9 cellular contexts compared by ENCODE assay signal in genomic region chr4:2598661-2599654, GRCh38.
A peak's percentile ranks its signal among the peaks of the same experiment; 100 is the strongest.
DNase-seq lines count a peak whose midpoint lies in the region; ATAC-seq, FAIRE-seq and TF ChIP-seq lines count a peak whose summit lies in the region.
"Had no signal": no experiment of that assay in that cellular context is flagged by ENCODE, and none has a peak within 500 bp of the region (broad histone marks: within the 10 kb centered on the region; RNA-seq: fewer than 3 reads in every experiment).

No MANE protein-coding gene starts in this region.

- H3K9ac ChIP-seq in GM12878 (ENCODE audit: control insufficient read depth, insufficient read depth, low read length) = 0 out of 2 replicates have a peak overlapping the region, but pooled peaks have one; percentile 25
- H3K9ac ChIP-seq in mammary epithelial cell (ENCODE audit: insufficient read depth, low read length) = no peak overlapping the region
- H3K9ac ChIP-seq: KMS-11 had no signal

- in situ Hi-C loops in GM12878 (cut with MboI) (no loop called here), mammary epithelial cell (cut with MboI; ENCODE audit: low sequenced_read_pairs in 2 of 2) (no loop called here)

- POLR2A ChIA-PET in GM12878 (lab: Charles Lee) = interaction anchor here (0.6 to 1.0 kb wide), 6 partner anchors 61 to 358 kb away, joined by 3 to 6 read pairs (median 3); no protein-coding TSS in a partner anchor

- DNase-seq in GM12864 (ENCODE audit: low read depth) (peak; percentile 46), GM12878 (ENCODE audit: low read depth, low spot score) (peak; percentile 66), mucosa of descending colon (peak in 1 of 3 donors; percentile 9), esophagus squamous epithelium (lab: John Stamatoyannopoulos, UW) (no peak), mammary epithelial cell (no peak)
- DNase-seq in stimulated activated CD4-positive, alpha-beta T cell treated with anti-CD3 and anti-CD28 coated beads, Interleukin-4, amount 100 ng/mL, for 1 hour = no peak

- peak; percentile 57; the same call in 1 of the 2 replicates for TF ChIP-seq RAD21 in GM12878 (IDR thresholded peaks at IDR 0.05; ENCODE audit: insufficient read depth, low read depth, low read length)

- H4K20me1 ChIP-seq in GM12878 (ENCODE audit: control insufficient read depth, insufficient read depth) (no peaks in the 10 kb centered on the region), mammary epithelial cell (ENCODE audit: insufficient read depth, low read length) (peaks cover 2% of the 10 kb centered on the region)

- no peaks in the 10 kb centered on the region for H3K9me3 ChIP-seq in GM12878 (replicated peaks; ENCODE audit: control insufficient read depth, insufficient read depth, low read length)
- no peaks in the 10 kb centered on the region for H3K9me3 ChIP-seq in mucosa of descending colon
- H3K9me3 ChIP-seq in esophagus squamous epithelium = no peaks in the 10 kb centered on the region
- H3K9me3 ChIP-seq in mammary epithelial cell (replicated peaks; ENCODE audit: insufficient read depth, low read length) = no peaks in the 10 kb centered on the region

- dilution Hi-C loops in mammary epithelial cell (cut with HindIII; ENCODE audit: low sequenced_read_pairs) = no loop called here

- WGBS in GM12878 (ENCODE audit: insufficient coverage, insufficient replicate concordance, low lambda C conversion rate, missing lambda C conversion rate) = 18% methylated on average over 16 of the region's 16 CpGs
- 54 to 60% methylated on average over 11 to 13 of the region's 16 CpGs for WGBS in esophagus squamous epithelium, 2 donors
- WGBS in mammary epithelial cell (ENCODE audit: low coverage, missing lambda C conversion rate) = 77% methylated on average over 16 of the region's 16 CpGs

- H3K4me1 ChIP-seq in GM12878 (ENCODE audit: control insufficient read depth, insufficient read depth, low read length) (peaks cover 49% of the 10 kb centered on the region), mucosa of descending colon (ENCODE audit: low read depth) (peaks cover 15% of the 10 kb centered on the region), esophagus squamous epithelium (peaks cover 0 to 57% (median 21%) of the 10 kb centered on the region in 3 donors), mammary epithelial cell (ENCODE audit: insufficient read depth, low read length) (no peaks in the 10 kb centered on the region)

- CTCF ChIA-PET in GM12878 (lab: Yijun Ruan, JAX) (interaction anchor here (0.6 to 1.5 kb wide), 15 partner anchors 17 to 355 kb away, joined by 3 to 7 read pairs (median 4); no protein-coding TSS in a partner anchor), mammary epithelial cell (lab: Charles Lee; ENCODE audit: low non-redundant PET) (no interaction called here)

- TF ChIP-seq CTCF in GM12864 (IDR thresholded peaks at IDR 0.05; ENCODE audit: low read depth, low read length, missing control alignments) (peak; percentile 66), GM12878 (IDR thresholded peaks at IDR 0.05 in 2 of 3, conservative IDR thresholded peaks at IDR 0.05 in 1 of 3; ENCODE audit: control insufficient read depth in 2 of 3, extremely low read depth in 1 of 3, insufficient read depth in 1 of 3, low read depth in 3 of 3, low read length in 3 of 3) (peak; percentile 57 to 60 (median 59); a peak in 5 of 6 replicates), mucosa of descending colon (IDR thresholded peaks at IDR 0.05) (no peak), esophagus squamous epithelium (IDR thresholded peaks at IDR 0.05) (no peak), mammary epithelial cell (conservative IDR thresholded peaks at IDR 0.05 in 1 of 2, IDR thresholded peaks at IDR 0.05 in 1 of 2; ENCODE audit: extremely low read depth in 1 of 2, insufficient read depth in 1 of 2, low read depth in 1 of 2, low read length in 2 of 2) (no peak)

- TF ChIP-seq POLR2A in GM12878 (IDR thresholded peaks at IDR 0.05; ENCODE audit: low read depth, low read length) = no peak
- TF ChIP-seq POLR2A in esophagus squamous epithelium (IDR thresholded peaks at IDR 0.05) = no peak

- H3K79me2 ChIP-seq in GM12878 (ENCODE audit: control insufficient read depth, insufficient read depth, low read length) (peaks cover 67% of the 10 kb centered on the region), mammary epithelial cell (ENCODE audit: insufficient read depth, low read length) (peaks cover 83% of the 10 kb centered on the region)

- SMC1A ChIA-PET in GM12878 (lab: Charles Lee; ENCODE audit: uncharacterized antibody, unreplicated experiment) = interaction anchor here (0.5 to 4.3 kb wide), 10 partner anchors 11 to 141 kb away, joined by 3 to 17 read pairs (median 4); partner anchors contain the start of gene RNF4

- peak in 1 of 2 experiments; percentile 25; a peak in 1 of 4 replicates for TF ChIP-seq EP300 in GM12878 (IDR thresholded peaks at IDR 0.05; ENCODE audit: borderline replicate concordance in 1 of 2, control insufficient read depth in 1 of 2, low read depth in 2 of 2, low read length in 2 of 2)

- FAIRE-seq in GM12878 (lab: Jason Lieb, UNC) = peak; percentile 75

- peaks cover 12% of the 10 kb centered on the region in 2 experiments; a peak in 3 of 4 replicates for H3K36me3 ChIP-seq in GM12878 (ENCODE audit: control insufficient read depth in 2 of 2, insufficient read depth in 2 of 2, low read length in 1 of 2)
- no peaks in the 10 kb centered on the region for H3K36me3 ChIP-seq in mucosa of descending colon (ENCODE audit: low read depth)
- peaks cover 0 to 49% (median 0%) of the 10 kb centered on the region in 3 donors for H3K36me3 ChIP-seq in esophagus squamous epithelium
- H3K36me3 ChIP-seq in mammary epithelial cell (ENCODE audit: insufficient read depth, low read length) = peaks cover 8% of the 10 kb centered on the region

- H3K27me3 ChIP-seq in GM12878 (replicated peaks in 1 of 2; ENCODE audit: control insufficient read depth in 2 of 2, insufficient read depth in 2 of 2, low read length in 1 of 2) = no peaks in the 10 kb centered on the region
- H3K27me3 ChIP-seq in esophagus squamous epithelium = no peaks in the 10 kb centered on the region
- H3K27me3 ChIP-seq in mammary epithelial cell (ENCODE audit: insufficient read depth, low read length) = no peaks in the 10 kb centered on the region

- BruUV-seq in GM12878 (replicated peaks; lab: Mats Ljungman, UMichigan) = TSS peak; percentile 54
- BruUV-seq in mammary epithelial cell (replicated peaks; lab: Mats Ljungman, UMichigan) = no TSS peak

- ATAC-seq in GM21390 (IDR thresholded peaks at IDR 0.05; ENCODE audit: unreplicated experiment) (peak; percentile 81), HG03575 (IDR thresholded peaks at IDR 0.05; ENCODE audit: extremely low read depth, insufficient number of reproducible peaks, low FRiP score, unreplicated experiment) (peak; percentile 50), GM12878 (peak; percentile 96), mucosa of descending colon (peak; percentile 64)

- H3K4me3 ChIP-seq in GM12864 (ENCODE audit: low read depth, low read length) (peak overlapping the region; percentile 9), GM12878 (peak overlapping the region; percentile 39), mucosa of descending colon (no peak overlapping the region), esophagus squamous epithelium (no peak overlapping the region), mammary epithelial cell (replicated peaks in 1 of 3; ENCODE audit: insufficient read depth in 1 of 3, low read depth in 2 of 3, low read length in 3 of 3) (no peak overlapping the region)

- H3K27ac ChIP-seq in GM12878 (ENCODE audit: control insufficient read depth, insufficient read depth) = peak overlapping the region; percentile 79
- H3K27ac ChIP-seq in esophagus squamous epithelium = peak overlapping the region in 1 of 4 donors; percentile 2
- no peak overlapping the region for H3K27ac ChIP-seq in mammary epithelial cell (ENCODE audit: insufficient read depth, low read depth, low read length)
- H3K27ac ChIP-seq: KMS-11 had no signal

- H2AFZ ChIP-seq in GM12878 (ENCODE audit: control insufficient read depth, low read depth, low read length) (no peak overlapping the region), mammary epithelial cell (ENCODE audit: low read depth, low read length) (no peak overlapping the region)

- intact Hi-C loops in GM12878 (cut with micrococcal nuclease; ENCODE audit: unreplicated experiment) = no loop called here
- intact Hi-C loops in mucosa of descending colon (cut with DNase I, micrococcal nuclease) = no loop called here
- intact Hi-C loops in esophagus squamous epithelium (cut with DNase I) = no loop called here
- intact Hi-C loops in mammary epithelial cell (cut with micrococcal nuclease) = no loop called here

- H3K4me2 ChIP-seq in GM12878 (ENCODE audit: control insufficient read depth, insufficient read depth) = peak overlapping the region; percentile 78
- no peak overlapping the region for H3K4me2 ChIP-seq in mammary epithelial cell (ENCODE audit: insufficient read depth, low read depth, low read length)
- H3K4me2 ChIP-seq: KMS-11 had no signal

- RAD21 ChIA-PET in GM12878 (lab: Charles Lee; ENCODE audit: unreplicated experiment) = interaction anchor here (0.7 to 2.9 kb wide), 10 partner anchors 24 to 365 kb away, joined by 3 to 15 read pairs (median 4); partner anchors contain the start of genes GRK4 and NOP14

TF ChIP-seq in GM12878, 131 proteins besides CTCF, POLR2A, EP300 and RAD21 (continues in another document):
- no peak for TF ChIP-seq YBX1 (IDR thresholded peaks at IDR 0.05)
- TF ChIP-seq IKZF1 (conservative IDR thresholded peaks at IDR 0.05) = peak; percentile 88
- peak; percentile 67 to 78 for TF ChIP-seq IKZF2 (IDR thresholded peaks at IDR 0.05)
- 0 out of 2 replicates have a peak, but pooled peaks have one; percentile 48 for TF ChIP-seq NBN (IDR thresholded peaks at IDR 0.05)
- TF ChIP-seq NR2C1 (IDR thresholded peaks at IDR 0.05) = peak; percentile 62
- TF ChIP-seq BHLHE40 (IDR thresholded peaks at IDR 0.05; ENCODE audit: borderline replicate concordance in 1 of 2, low read depth in 2 of 2, low read length in 1 of 2) = peak in 1 of 2 experiments; percentile 46; a peak in 2 of 4 replicates
- TF ChIP-seq BCL11A (IDR thresholded peaks at IDR 0.05; ENCODE audit: low read depth, low read length) = no peak
- TF ChIP-seq, protein P1, sequence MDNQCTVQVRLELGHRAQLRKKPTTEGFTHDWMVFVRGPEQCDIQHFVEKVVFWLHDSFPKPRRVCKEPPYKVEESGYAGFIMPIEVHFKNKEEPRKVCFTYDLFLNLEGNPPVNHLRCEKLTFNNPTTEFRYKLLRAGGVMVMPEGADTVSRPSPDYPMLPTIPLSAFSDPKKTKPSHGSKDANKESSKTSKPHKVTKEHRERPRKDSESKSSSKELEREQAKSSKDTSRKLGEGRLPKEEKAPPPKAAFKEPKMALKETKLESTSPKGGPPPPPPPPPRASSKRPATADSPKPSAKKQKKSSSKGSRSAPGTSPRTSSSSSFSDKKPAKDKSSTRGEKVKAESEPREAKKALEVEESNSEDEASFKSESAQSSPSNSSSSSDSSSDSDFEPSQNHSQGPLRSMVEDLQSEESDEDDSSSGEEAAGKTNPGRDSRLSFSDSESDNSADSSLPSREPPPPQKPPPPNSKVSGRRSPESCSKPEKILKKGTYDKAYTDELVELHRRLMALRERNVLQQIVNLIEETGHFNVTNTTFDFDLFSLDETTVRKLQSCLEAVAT (IDR thresholded peaks at IDR 0.05) = 0 out of 2 replicates have a peak, but pooled peaks have one; percentile 18
- TF ChIP-seq MTA2 (IDR thresholded peaks at IDR 0.05; ENCODE audit: low read depth) = peak; percentile 45
- 0 out of 2 replicates have a peak, but pooled peaks have one; percentile 20 for TF ChIP-seq ZNF217 (IDR thresholded peaks at IDR 0.05)

Comparison
In these comparisons a context has a peak if more than half of its experiments do, and no peak if none do; other contexts are left out.
1. DNase-seq: peak in GM12864 (single experiment) and GM12878 (single experiment); none in esophagus squamous epithelium (single experiment), stimulated activated CD4-positive, alpha-beta T cell treated with anti-CD3 and anti-CD28 coated beads, Interleukin-4, amount 100 ng/mL, for 1 hour (single experiment) and mammary epithelial cell (single experiment).
2. H3K4me3 ChIP-seq: peak in GM12864 (single experiment) and GM12878 (single experiment); none in mucosa of descending colon (single experiment), esophagus squamous epithelium (0 of 4) and mammary epithelial cell (0 of 3).
3. CTCF ChIP-seq: peak in GM12864 (single experiment) and GM12878 (3 of 3); none in mucosa of descending colon (single experiment), esophagus squamous epithelium (0 of 6) and mammary epithelial cell (0 of 2).
4. Peak in every context shown above with its lines, with median percentiles within 50 percentile points of each other: ATAC-seq.